Comparison of ENCODE assay signal across 9 cellular contexts in genomic region chr6:11224966-11225463, GRCh38. TPM values are rescaled to one million over a fixed set of nuclear protein-coding genes. Genes with fewer than 3 reads are reported as not detected.
DNase-seq lines count a peak whose midpoint lies in the region; ATAC-seq and TF ChIP-seq lines count a peak whose summit lies in the region.
"Had no signal": no experiment of that assay in that cellular context is flagged by ENCODE, and none has a peak within 500 bp of the region (broad histone marks: within the 10 kb centered on the region; RNA-seq: fewer than 3 reads in every experiment).

No MANE protein-coding gene starts in this region.

- H3K9me3 Mint-ChIP-seq in HFFc6 (peaks cover 10% of the 10 kb centered on the region; the same call in 1 of the 2 replicates), neural progenitor cell (peaks cover 8% of the 10 kb centered on the region)
- no peaks in the 10 kb centered on the region for H3K9me3 Mint-ChIP-seq in T-helper 1 cell treated with Interleukin-12 subunit alpha and Interleukin-12 subunit beta and Interleukin-4 antibody, amounts not matched to agents 30 μg/mL and 1 μg/mL, for 36 hours
- no peaks in the 10 kb centered on the region for H3K9me3 Mint-ChIP-seq in effector memory CD8-positive, alpha-beta T cell

- H3K79me2 ChIP-seq in neural progenitor cell (ENCODE audit: low read depth), result peaks cover 31% of the 10 kb centered on the region

- H4K20me1 ChIP-seq in neural progenitor cell (ENCODE audit: low read depth), result no peaks in the 10 kb centered on the region

- intact Hi-C loops in spleen (cut with DNase I; ENCODE audit: low total_unique reads), result no loop called here

- whole genome bisulfite sequencing in spleen, 5 donors, result 50 to 71% (median 68%) methylated on average over 4 of the region's 4 CpGs

- TF ChIP-seq CTCF in HFFc6 (IDR thresholded peaks at IDR 0.05) (no peak), spleen (IDR thresholded peaks at IDR 0.05 in 8 of 11, conservative IDR thresholded peaks at IDR 0.05 in 3 of 11) (no peak), neural progenitor cell (IDR thresholded peaks at IDR 0.05) (no peak)

- no peak for DNase-seq in HFFc6
- no peak for DNase-seq in effector memory CD8-positive, alpha-beta T cell
- no peak for DNase-seq in spleen
- no peak for DNase-seq in neural progenitor cell (ENCODE audit: low spot score)
- no peak for DNase-seq in HPDE6-E6E7 (ENCODE audit: extremely low spot score)
- DNase-seq: DMS79, NCI-H524 had no signal

- H3K9ac ChIP-seq in neural progenitor cell, result no peak overlapping the region

- H3K27ac Mint-ChIP-seq in HFFc6 (peak overlapping the region; percentile 85), neural progenitor cell (no peak overlapping the region)
- peak overlapping the region; percentile 89 for H3K27ac Mint-ChIP-seq in T-helper 1 cell treated with Interleukin-12 subunit alpha and Interleukin-12 subunit beta and Interleukin-4 antibody, amounts not matched to agents 30 μg/mL and 1 μg/mL, for 36 hours
- peak overlapping the region; percentile 95 to 96 for H3K27ac Mint-ChIP-seq in effector memory CD8-positive, alpha-beta T cell

- H3K36me3 Mint-ChIP-seq in HFFc6 (ENCODE audit: low read depth) (peaks cover 44% of the 10 kb centered on the region), neural progenitor cell (peaks cover 50% of the 10 kb centered on the region)
- peaks cover 35% of the 10 kb centered on the region for H3K36me3 Mint-ChIP-seq in T-helper 1 cell treated with Interleukin-12 subunit alpha and Interleukin-12 subunit beta and Interleukin-4 antibody, amounts not matched to agents 30 μg/mL and 1 μg/mL, for 36 hours (ENCODE audit: low read depth)
- H3K36me3 Mint-ChIP-seq in effector memory CD8-positive, alpha-beta T cell (ENCODE audit: insufficient read depth), result peaks cover 33% of the 10 kb centered on the region

- H3K9me3 ChIP-seq in spleen (no peaks in the 10 kb centered on the region), neural progenitor cell (ENCODE audit: low read depth) (no peaks in the 10 kb centered on the region)

- ATAC-seq in effector memory CD8-positive, alpha-beta T cell (replicated peaks), result peak; percentile 34
- no peak for ATAC-seq in GM19035 (IDR thresholded peaks at IDR 0.05; ENCODE audit: unreplicated experiment)

- H3K4me3 ChIP-seq in spleen, result peak overlapping the region in 1 of 8 donors; percentile 46
- no peak overlapping the region for H3K4me3 ChIP-seq in neural progenitor cell

- no peak for TF ChIP-seq POLR2A in spleen (IDR thresholded peaks at IDR 0.05)

- no peaks in the 10 kb centered on the region for H3K27me3 ChIP-seq in spleen (replicated peaks in 1 of 7)
- no peaks in the 10 kb centered on the region for H3K27me3 ChIP-seq in neural progenitor cell

- no peak overlapping the region for H2AFZ ChIP-seq in neural progenitor cell (replicated peaks)

- no peaks in the 10 kb centered on the region for H3K27me3 Mint-ChIP-seq in HFFc6 (ENCODE audit: insufficient read depth)
- no peaks in the 10 kb centered on the region for H3K27me3 Mint-ChIP-seq in T-helper 1 cell treated with Interleukin-12 subunit alpha and Interleukin-12 subunit beta and Interleukin-4 antibody, amounts not matched to agents 30 μg/mL and 1 μg/mL, for 36 hours (ENCODE audit: low read depth)
- H3K27me3 Mint-ChIP-seq in effector memory CD8-positive, alpha-beta T cell, result no peaks in the 10 kb centered on the region
- H3K27me3 Mint-ChIP-seq in neural progenitor cell (ENCODE audit: insufficient read depth, low read depth), result peaks cover 3% of the 10 kb centered on the region

- H3F3A ChIP-seq in neural progenitor cell (ENCODE audit: low read depth), result no peaks in the 10 kb centered on the region

- H3K4me3 Mint-ChIP-seq in HFFc6, result peak overlapping the region; percentile 67
- peak overlapping the region; percentile 75 for H3K4me3 Mint-ChIP-seq in T-helper 1 cell treated with Interleukin-12 subunit alpha and Interleukin-12 subunit beta and Interleukin-4 antibody, amounts not matched to agents 30 μg/mL and 1 μg/mL, for 36 hours
- H3K4me3 Mint-ChIP-seq in effector memory CD8-positive, alpha-beta T cell, result peak overlapping the region; percentile 79 to 89
- H3K4me3 Mint-ChIP-seq in neural progenitor cell, result no peak overlapping the region

- peak overlapping the region; percentile 33 to 90 (median 73) for H3K27ac ChIP-seq in spleen
- H3K27ac ChIP-seq in neural progenitor cell, result no peak overlapping the region

- peaks cover 71% of the 10 kb centered on the region for H3K4me1 Mint-ChIP-seq in HFFc6 (ENCODE audit: low read depth)
- H3K4me1 Mint-ChIP-seq in T-helper 1 cell treated with Interleukin-12 subunit alpha and Interleukin-12 subunit beta and Interleukin-4 antibody, amounts not matched to agents 30 μg/mL and 1 μg/mL, for 36 hours (ENCODE audit: low read depth), result peaks cover 62% of the 10 kb centered on the region
- H3K4me1 Mint-ChIP-seq in effector memory CD8-positive, alpha-beta T cell (ENCODE audit: low read depth in 2 of 2), result peaks cover 44 to 80% of the 10 kb centered on the region in 2 donors
- peaks cover 61% of the 10 kb centered on the region for H3K4me1 Mint-ChIP-seq in neural progenitor cell

- peaks cover 22 to 100% (median 55%) of the 10 kb centered on the region in 6 donors for H3K4me1 ChIP-seq in spleen
- peaks cover 16% of the 10 kb centered on the region for H3K4me1 ChIP-seq in neural progenitor cell

- H3K36me3 ChIP-seq in spleen (peaks cover 0 to 43% (median 0%) of the 10 kb centered on the region in 6 donors), neural progenitor cell (no peaks in the 10 kb centered on the region)

- no peak overlapping the region for H3K4me2 ChIP-seq in neural progenitor cell

RNA-seq across cellular contexts. Expression of gene NEDD9, which starts 7.5 kb away (rescaled TPM):
- 10 to 100 TPM; 10.3 to 19.9 (median 12.6) TPM for total RNA-seq in HFFc6 (2021; fragmentation: NEBNext Ultra II Directional; extraction: Animal tissue kit (Norgen Biotek cat#: 25700))
- 100 to 1,000 TPM in 6 of 7 donors, 10 to 100 TPM in 1; 94.1 to 208 (median 124) TPM for total RNA-seq in spleen
- polyA plus RNA-seq in spleen, result 10 to 100 TPM; 16.1 to 21.3 (median 18.2) TPM
- total RNA-seq in neural progenitor cell (ENCODE audit: low replicate concordance), result 4.9 and 8.2 TPM in 2 replicates

Comparison
In these comparisons a context has a peak if more than half of its experiments do, and no peak if none do; other contexts are left out.
1. RNA of gene NEDD9, which starts 7.5 kb away (total RNA-seq): 94.1 to 208 TPM in spleen; 10.3 to 19.9 TPM in HFFc6 and 4.9 to 8.2 TPM in neural progenitor cell; every median in the first group is over 4 times any median in the second.